In genomic region chr3:166005126-166005525, GRCh38 we compare ENCODE assay signal across 22 cellular contexts.
"Had no signal": no experiment of that assay in that cellular context is flagged by ENCODE, and none has a peak within 500 bp of the region (broad histone marks: within the 10 kb centered on the region; RNA-seq: fewer than 3 reads in every experiment).

No MANE protein-coding gene starts in this region.

- H3K27ac ChIP-seq: coronary artery, dorsolateral prefrontal cortex, epithelial cell of prostate, esophagus squamous epithelium, gastrocnemius medialis, heart right ventricle, left lung, lower lobe of right lung had no signal

- H3K36me3 Mint-ChIP-seq: memory B cell; naive thymus-derived CD4-positive, alpha-beta T cell had no signal

- H3K27ac Mint-ChIP-seq: memory B cell; naive thymus-derived CD4-positive, alpha-beta T cell; natural killer cell had no signal

- H3K4me1 ChIP-seq: esophagus squamous epithelium, gastrocnemius medialis, heart right ventricle, left lung, lower lobe of right lung had no signal

- H3K4me3 Mint-ChIP-seq: memory B cell; naive thymus-derived CD4-positive, alpha-beta T cell; natural killer cell had no signal

- H3K36me3 ChIP-seq: esophagus squamous epithelium, gastrocnemius medialis, heart right ventricle, left lung, lower lobe of right lung had no signal

- H3K27me3 ChIP-seq: dorsolateral prefrontal cortex, esophagus squamous epithelium, gastrocnemius medialis, heart right ventricle, left lung had no signal

- DNase-seq: dermis blood vessel endothelial cell; dorsolateral prefrontal cortex; effector CD4-positive, alpha-beta T cell; effector memory CD4-positive, alpha-beta T cell; erythroblast; esophagus squamous epithelium; foreskin fibroblast; gastrocnemius medialis; glutamatergic neuron; head of caudate nucleus; heart right ventricle; hippocampal formation; left cardiac atrium; left lung; left ventricle myocardium superior; lower lobe of right lung; midbrain; naive thymus-derived CD4-positive, alpha-beta T cell; natural killer cell had no signal

- H3K9me3 ChIP-seq: esophagus squamous epithelium, gastrocnemius medialis, lower lobe of right lung had no signal

- H3K4me1 Mint-ChIP-seq: memory B cell; naive thymus-derived CD4-positive, alpha-beta T cell; natural killer cell had no signal

- H3K4me3 ChIP-seq: coronary artery, dorsolateral prefrontal cortex, esophagus squamous epithelium, gastrocnemius medialis, heart right ventricle, left lung, lower lobe of right lung had no signal

- H3K27me3 Mint-ChIP-seq: memory B cell; naive thymus-derived CD4-positive, alpha-beta T cell had no signal
